ENCODE assay signal across 10 cellular contexts in the genomic region with DNA sequence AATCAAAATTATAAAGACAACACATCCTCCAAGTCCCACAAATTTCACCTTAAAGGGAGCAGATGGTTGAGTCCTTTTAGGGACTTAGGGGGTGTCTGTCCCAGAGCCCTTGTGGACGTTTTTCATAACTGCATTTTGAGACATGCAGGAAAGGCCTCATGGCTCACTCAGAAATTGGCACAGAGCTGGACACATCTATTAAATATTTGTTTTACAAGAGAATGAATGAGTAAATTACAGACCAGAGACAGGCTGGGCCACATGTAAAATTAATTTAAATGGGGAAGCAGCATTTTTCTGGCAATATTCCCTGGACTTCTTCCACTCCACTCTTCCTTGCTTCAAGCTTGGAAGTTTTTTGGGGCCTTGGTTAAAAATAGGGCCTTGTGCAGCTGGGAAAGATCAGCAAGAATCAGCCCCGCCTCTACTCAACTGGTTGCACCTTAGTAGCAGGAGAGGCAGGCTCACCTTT. TPM values are rescaled to one million over a fixed set of nuclear protein-coding genes. Genes with fewer than 3 reads are reported as not detected.
DNase-seq lines count a peak whose midpoint lies in the region; TF ChIP-seq lines count a peak whose summit lies in the region.
"Had no signal": no experiment of that assay in that cellular context is flagged by ENCODE, and none has a peak within 500 bp of the region (broad histone marks: within the 10 kb centered on the region; RNA-seq: fewer than 3 reads in every experiment).

No MANE protein-coding gene starts in this region.

- TF ChIP-seq CTCF in endodermal cell (conservative IDR thresholded peaks at IDR 0.05) (peak; percentile 52), osteoblast (IDR thresholded peaks at IDR 0.05; ENCODE audit: extremely low read depth, low read depth, low read length) (peak; percentile 24)

- intact Hi-C loops in activated T-helper 1 cell treated with anti-CD3 and anti-CD28 coated beads, Interleukin-12 subunit alpha, Interleukin-12 subunit beta, Interleukin-2, Interleukin-4 antibody, amounts not matched to agents 30 ng/mL and 10 ng/mL and 1 ng/mL, durations not matched to agents 14 hours and 24 hours and 36 hours (cut with micrococcal nuclease): no loop called here

- H3K27me3 Mint-ChIP-seq in endodermal cell (ENCODE audit: insufficient read depth): no peaks in the 10 kb centered on the region
- peaks cover 6% of the 10 kb centered on the region for H3K27me3 Mint-ChIP-seq in activated T-helper 1 cell treated with anti-CD3 and anti-CD28 coated beads, Interleukin-12 subunit alpha, Interleukin-12 subunit beta, Interleukin-2, Interleukin-4 antibody, amounts not matched to agents 30 ng/mL and 10 ng/mL and 1 ng/mL, durations not matched to agents 14 hours and 24 hours and 36 hours (ENCODE audit: insufficient read depth)

- H3K9me3 ChIP-seq in endodermal cell (ENCODE audit: control insufficient read depth, low read length) (no peaks in the 10 kb centered on the region), osteoblast (ENCODE audit: low read depth, low read length) (no peaks in the 10 kb centered on the region)
- H3K9me3 ChIP-seq: upper lobe of left lung had no signal

- H3K27ac ChIP-seq in endodermal cell (ENCODE audit: low read depth, low read length) (no peak overlapping the region), osteoblast (ENCODE audit: low read depth, low read length) (no peak overlapping the region)
- H3K27ac ChIP-seq: upper lobe of left lung had no signal

- H3K4me3 ChIP-seq in endodermal cell (ENCODE audit: low read length) (no peak overlapping the region), osteoblast (ENCODE audit: insufficient read depth, low read length) (no peak overlapping the region), H7 (ENCODE audit: insufficient read depth, low read depth, low read length) (no peak overlapping the region)
- H3K4me3 ChIP-seq: upper lobe of left lung had no signal

- H2AFZ ChIP-seq in osteoblast (ENCODE audit: low read length): no peak overlapping the region

- H3K4me1 Mint-ChIP-seq in endodermal cell: no peaks in the 10 kb centered on the region
- H3K4me1 Mint-ChIP-seq in activated T-helper 1 cell treated with anti-CD3 and anti-CD28 coated beads, Interleukin-12 subunit alpha, Interleukin-12 subunit beta, Interleukin-2, Interleukin-4 antibody, amounts not matched to agents 30 ng/mL and 10 ng/mL and 1 ng/mL, durations not matched to agents 14 hours and 24 hours and 36 hours (ENCODE audit: low read depth): no peaks in the 10 kb centered on the region

- peaks cover 41% of the 10 kb centered on the region for H3K79me2 ChIP-seq in osteoblast (ENCODE audit: insufficient read depth, low read length)

- peaks cover 11% of the 10 kb centered on the region for H4K20me1 ChIP-seq in osteoblast (ENCODE audit: insufficient read depth, low read length)

- no peak overlapping the region for H3K9ac ChIP-seq in endodermal cell (ENCODE audit: extremely low read depth, low read length, poor library complexity, severe bottlenecking)

- H3K27me3 ChIP-seq in endodermal cell (ENCODE audit: control insufficient read depth, insufficient read depth, low read length, poor library complexity, severe bottlenecking): no peaks in the 10 kb centered on the region
- H3K27me3 ChIP-seq in osteoblast (ENCODE audit: insufficient read depth, low read length): no peaks in the 10 kb centered on the region
- H3K27me3 ChIP-seq in H7 (ENCODE audit: control insufficient read depth, insufficient read depth, low read length): no peaks in the 10 kb centered on the region
- H3K27me3 ChIP-seq: upper lobe of left lung had no signal

- peak; percentile 93 for DNase-seq in DMS79 treated with DMSO at 0.1 percent for 48 hours (lab: John Stamatoyannopoulos, UW)
- DNase-seq in NCI-H1092 treated with DMSO at 0.1 percent for 48 hours (lab: John Stamatoyannopoulos, UW): peak; percentile 93
- no peak for DNase-seq in endodermal cell
- DNase-seq in osteoblast (ENCODE audit: insufficient read length, low spot score, missing footprints): no peak
- no peak for DNase-seq in activated T-helper 1 cell treated with anti-CD3 and anti-CD28 coated beads, Interleukin-12 subunit alpha, Interleukin-12 subunit beta, Interleukin-2, Interleukin-4 antibody, amounts not matched to agents 30 ng/mL and 10 ng/mL and 1 ng/mL, durations not matched to agents 14 hours and 24 hours and 36 hours (ENCODE audit: low spot score)
- DNase-seq in NCI-H1436 (lab: John Stamatoyannopoulos, UW): no peak
- DNase-seq in H7: no peak
- no peak for DNase-seq in activated gamma-delta T cell (lab: John Stamatoyannopoulos, UW)
- DNase-seq: T-helper 2 cell, upper lobe of left lung had no signal

- 78 to 80% methylated on average over 1 to 2 of the region's 2 CpGs for WGBS in endodermal cell (ENCODE audit: insufficient coverage in 1 of 2, insufficient read length in 1 of 2), 2 experiments

- H3K4me3 Mint-ChIP-seq in endodermal cell: no peak overlapping the region
- no peak overlapping the region for H3K4me3 Mint-ChIP-seq in activated T-helper 1 cell treated with anti-CD3 and anti-CD28 coated beads, Interleukin-12 subunit alpha, Interleukin-12 subunit beta, Interleukin-2, Interleukin-4 antibody, amounts not matched to agents 30 ng/mL and 10 ng/mL and 1 ng/mL, durations not matched to agents 14 hours and 24 hours and 36 hours

- H3K36me3 Mint-ChIP-seq in endodermal cell (ENCODE audit: low read depth): peaks cover 63% of the 10 kb centered on the region
- H3K36me3 Mint-ChIP-seq in activated T-helper 1 cell treated with anti-CD3 and anti-CD28 coated beads, Interleukin-12 subunit alpha, Interleukin-12 subunit beta, Interleukin-2, Interleukin-4 antibody, amounts not matched to agents 30 ng/mL and 10 ng/mL and 1 ng/mL, durations not matched to agents 14 hours and 24 hours and 36 hours (ENCODE audit: low read depth): no peaks in the 10 kb centered on the region

- peaks cover 96% of the 10 kb centered on the region for H3K36me3 ChIP-seq in endodermal cell (ENCODE audit: control insufficient read depth, insufficient read depth, low read length)
- peaks cover 86% of the 10 kb centered on the region for H3K36me3 ChIP-seq in osteoblast (ENCODE audit: insufficient read depth, low read length)
- no peaks in the 10 kb centered on the region; the same call in 1 of the 2 replicates for H3K36me3 ChIP-seq in H7 (replicated peaks; ENCODE audit: control insufficient read depth, insufficient read depth, low read length)

- H3K4me1 ChIP-seq in endodermal cell (ENCODE audit: control insufficient read depth, insufficient read depth, low read length): peaks cover 6% of the 10 kb centered on the region
- no peaks in the 10 kb centered on the region for H3K4me1 ChIP-seq in osteoblast (ENCODE audit: insufficient read depth, low read length)

- no peak overlapping the region for H3K4me2 ChIP-seq in osteoblast (ENCODE audit: insufficient read depth, low read length)

- H3K27ac Mint-ChIP-seq in endodermal cell: no peak overlapping the region
- no peak overlapping the region for H3K27ac Mint-ChIP-seq in activated T-helper 1 cell treated with anti-CD3 and anti-CD28 coated beads, Interleukin-12 subunit alpha, Interleukin-12 subunit beta, Interleukin-2, Interleukin-4 antibody, amounts not matched to agents 30 ng/mL and 10 ng/mL and 1 ng/mL, durations not matched to agents 14 hours and 24 hours and 36 hours

- H3K9me3 Mint-ChIP-seq in endodermal cell: no peaks in the 10 kb centered on the region
- H3K9me3 Mint-ChIP-seq in activated T-helper 1 cell treated with anti-CD3 and anti-CD28 coated beads, Interleukin-12 subunit alpha, Interleukin-12 subunit beta, Interleukin-2, Interleukin-4 antibody, amounts not matched to agents 30 ng/mL and 10 ng/mL and 1 ng/mL, durations not matched to agents 14 hours and 24 hours and 36 hours: no peaks in the 10 kb centered on the region

RNA-seq across cellular contexts. Expression of a gene that starts 20.0 kb away (rescaled TPM):
- total RNA-seq in endodermal cell: 100 to 1,000 TPM; 192 to 209 TPM
- polyA plus RNA-seq in endodermal cell (2013, experiment 1 of 2): 98.4 TPM
- 115 TPM for polyA plus RNA-seq in endodermal cell (2013, experiment 2 of 2)
- total RNA-seq in osteoblast: 410 and 488 TPM in 2 replicates
- not detected in 2 replicates for total RNA-seq in activated T-helper 1 cell treated with anti-CD3 and anti-CD28 coated beads, Interleukin-12 subunit alpha, Interleukin-12 subunit beta, Interleukin-2, Interleukin-4 antibody, amounts not matched to agents 30 ng/mL and 10 ng/mL and 1 ng/mL, durations not matched to agents 14 hours and 24 hours and 36 hours
- 61.0 and 77.2 TPM in 2 replicates for total RNA-seq in H7 (2014; rRNA removed; shearing (Covaris generic))

Comparison
In these comparisons a context has a peak if more than half of its experiments do, and no peak if none do; other contexts are left out.
1. DNase-seq: peak in DMS79 treated with DMSO at 0.1 percent for 48 hours (single experiment) and NCI-H1092 treated with DMSO at 0.1 percent for 48 hours (single experiment); none in endodermal cell (single experiment), osteoblast (single experiment), activated T-helper 1 cell treated with anti-CD3 and anti-CD28 coated beads, Interleukin-12 subunit alpha, Interleukin-12 subunit beta, Interleukin-2, Interleukin-4 antibody, amounts not matched to agents 30 ng/mL and 10 ng/mL and 1 ng/mL, durations not matched to agents 14 hours and 24 hours and 36 hours (single experiment), NCI-H1436 (single experiment), H7 (single experiment) and activated gamma-delta T cell (single experiment).
2. RNA of a gene that starts 20.0 kb away (total RNA-seq): 410 to 488 TPM in osteoblast, 192 to 209 TPM in endodermal cell and 61.0 to 77.2 TPM in H7; not detected in activated T-helper 1 cell treated with anti-CD3 and anti-CD28 coated beads, Interleukin-12 subunit alpha, Interleukin-12 subunit beta, Interleukin-2, Interleukin-4 antibody, amounts not matched to agents 30 ng/mL and 10 ng/mL and 1 ng/mL, durations not matched to agents 14 hours and 24 hours and 36 hours; every median in the first group is over 10 times any median in the second.